ENCODE assay signal across 31 cellular contexts in genomic region chr4:118807659-118808058, GRCh38.
"Had no signal": no experiment of that assay in that cellular context is flagged by ENCODE, and none has a peak within 500 bp of the region (broad histone marks: within the 10 kb centered on the region; RNA-seq: fewer than 3 reads in every experiment).

No MANE protein-coding gene starts in this region.

- H3K36me3 ChIP-seq: neural progenitor cell had no signal

- ATAC-seq: left colon; left lung; lower lobe of right lung; natural killer cell; right lobe of liver; stimulated activated naive B cell treated with anti-CD40 and anti-IgM and Interleukin-4, amounts not matched to agents 10 μg/mL and 1 μg/mL and 100 μg/mL, for 72 hours; stimulated activated naive CD8-positive, alpha-beta T cell treated with anti-CD3 and anti-CD28 coated beads, Interleukin-15, Interleukin-2, amounts not matched to agents 100 U/mL and 50 U/mL, for 24 hours; upper lobe of right lung had no signal

- H3K27me3 ChIP-seq: left lung, neural progenitor cell, neutrophil, right atrium auricular region, right lobe of liver, stomach, testis, thyroid gland, upper lobe of right lung had no signal

- H3K9me3 ChIP-seq: left lung, lower lobe of right lung, neutrophil, right atrium auricular region, right lobe of liver, stomach, testis, thyroid gland, upper lobe of right lung had no signal

- FAIRE-seq: kidney, urothelium cell line had no signal

- H2AFZ ChIP-seq: neural progenitor cell, parathyroid adenoma had no signal

- H3K4me2 ChIP-seq: neural progenitor cell had no signal

- H3K4me1 Mint-ChIP-seq: immature natural killer cell; mesothelial cell of epicardium; naive B cell; nephron progenitor cell; neural progenitor cell; stimulated activated naive B cell treated with anti-CD40 and anti-IgM and Interleukin-4, amounts not matched to agents 10 μg/mL and 1 μg/mL and 100 μg/mL, for 72 hours had no signal

- DNase-seq: hypothalamus; immature natural killer cell; kidney; left colon; left lung; lower lobe of right lung; mammary epithelial cell; mesendoderm; naive B cell; natural killer cell; nephron progenitor cell; occipital lobe; right lobe of liver; stimulated activated CD4-positive, alpha-beta T cell treated with anti-CD3 and anti-CD28 coated beads, Interleukin-12 subunit alpha, Interleukin-12 subunit beta, amount 100 ng/mL, for 4 hours; stimulated activated CD4-positive, alpha-beta T cell treated with anti-CD3 and anti-CD28 coated beads, Interleukin-15, amount 100 ng/mL, for 24 hours; stimulated activated CD4-positive, alpha-beta T cell treated with anti-CD3 and anti-CD28 coated beads, Interleukin-2, amount 100 ng/mL, for 24 hours; stimulated activated CD4-positive, alpha-beta T cell treated with anti-CD3 and anti-CD28 coated beads, Interleukin-4, amount 100 ng/mL, for 1 hour; stimulated activated naive B cell treated with anti-CD40 and anti-IgM and Interleukin-4, amounts not matched to agents 10 μg/mL and 1 μg/mL and 100 μg/mL, for 72 hours; stimulated activated naive CD8-positive, alpha-beta T cell treated with anti-CD3 and anti-CD28 coated beads, Interleukin-15, Interleukin-2, amounts not matched to agents 100 U/mL and 50 U/mL, for 24 hours; stomach; testis; thyroid gland; trophoblast cell; upper lobe of right lung had no signal

- H3K9ac ChIP-seq: neural progenitor cell, parathyroid adenoma had no signal

- H3K27ac Mint-ChIP-seq: naive B cell; natural killer cell; nephron progenitor cell; neural progenitor cell; progenitor cell of endocrine pancreas; stimulated activated naive B cell treated with anti-CD40 and anti-IgM and Interleukin-4, amounts not matched to agents 10 μg/mL and 1 μg/mL and 100 μg/mL, for 72 hours had no signal

- H3K27me3 Mint-ChIP-seq: naive B cell; progenitor cell of endocrine pancreas; stimulated activated naive B cell treated with anti-CD40 and anti-IgM and Interleukin-4, amounts not matched to agents 10 μg/mL and 1 μg/mL and 100 μg/mL, for 72 hours had no signal

- H3K27ac ChIP-seq: left lung, lower lobe of right lung, neural progenitor cell, neutrophil, parathyroid adenoma, right atrium auricular region, right lobe of liver, testis, thyroid gland, upper lobe of right lung had no signal

- H3K9me3 Mint-ChIP-seq: immature natural killer cell; mesothelial cell of epicardium; naive B cell; natural killer cell; nephron progenitor cell; neural progenitor cell; stimulated activated naive B cell treated with anti-CD40 and anti-IgM and Interleukin-4, amounts not matched to agents 10 μg/mL and 1 μg/mL and 100 μg/mL, for 72 hours had no signal

- H3K4me3 ChIP-seq: left lung, lower lobe of right lung, neural progenitor cell, right atrium auricular region, right lobe of liver, stomach, testis, thyroid gland, upper lobe of right lung had no signal

- H3K4me3 Mint-ChIP-seq: immature natural killer cell; mesothelial cell of epicardium; naive B cell; natural killer cell; nephron progenitor cell; neural progenitor cell; stimulated activated naive B cell treated with anti-CD40 and anti-IgM and Interleukin-4, amounts not matched to agents 10 μg/mL and 1 μg/mL and 100 μg/mL, for 72 hours had no signal

- H3K4me1 ChIP-seq: neural progenitor cell, parathyroid adenoma, testis, thyroid gland had no signal
